In genomic region chr1:155069551-155070391, GRCh38 we compare ENCODE assay signal across 15 cellular contexts. TPM values are rescaled to one million over a fixed set of nuclear protein-coding genes. Genes with fewer than 3 reads are reported as not detected.
DNase-seq lines count a peak whose midpoint lies in the region; ATAC-seq, FAIRE-seq and TF ChIP-seq lines count a peak whose summit lies in the region.
"Had no signal": no experiment of that assay in that cellular context is flagged by ENCODE, and none has a peak within 500 bp of the region (broad histone marks: within the 10 kb centered on the region; RNA-seq: fewer than 3 reads in every experiment).

No MANE protein-coding gene starts in this region.

- H3K4ac ChIP-seq in H1 (replicated peaks; ENCODE audit: insufficient read length, low read depth, low read length): no peak overlapping the region

- H3K9me3 ChIP-seq in H1 (ENCODE audit: insufficient read depth in 2 of 2, low read depth in 1 of 2, low read length in 1 of 2): no peaks in the 10 kb centered on the region
- H3K9me3 ChIP-seq in suprapubic skin: no peaks in the 10 kb centered on the region
- H3K9me3 ChIP-seq in PC-9 (ENCODE audit: insufficient read depth, low read depth): no peaks in the 10 kb centered on the region
- no peaks in the 10 kb centered on the region for H3K9me3 ChIP-seq in T-helper 17 cell (ENCODE audit: control insufficient read depth, low read length, poor library complexity, severe bottlenecking)
- H3K9me3 ChIP-seq: ascending aorta, neutrophil had no signal

- peaks cover 4 to 36% (median 21%) of the 10 kb centered on the region in 4 experiments for H3K4me1 ChIP-seq in H1 (replicated peaks in 1 of 4; ENCODE audit: control insufficient read depth in 3 of 4, insufficient read depth in 4 of 4, low read length in 3 of 4)
- peaks cover 60% of the 10 kb centered on the region for H3K4me1 ChIP-seq in suprapubic skin
- peaks cover 8% of the 10 kb centered on the region for H3K4me1 ChIP-seq in PC-9 (replicated peaks; ENCODE audit: insufficient read depth)

- H2BK12ac ChIP-seq in H1 (ENCODE audit: low read depth, low read length): no peak overlapping the region

- H3K14ac ChIP-seq in H1 (ENCODE audit: insufficient read length): no peak overlapping the region

- H3K9me2 ChIP-seq in PC-9 (ENCODE audit: insufficient read depth): no peaks in the 10 kb centered on the region

- no peak overlapping the region for H2BK120ac ChIP-seq in H1 (replicated peaks; ENCODE audit: low read depth, low read length)

- peaks cover 36% of the 10 kb centered on the region for H3K4me1 Mint-ChIP-seq in T-helper 17 cell

- H3K27ac ChIP-seq in H1 (ENCODE audit: low read depth, low read length) (no peak overlapping the region), suprapubic skin (peak overlapping the region; percentile 42), PC-9 (no peak overlapping the region)
- H3K27ac ChIP-seq: ascending aorta, HL-60, neutrophil had no signal

- H3K4me2 ChIP-seq in H1 (ENCODE audit: insufficient read depth in 1 of 2, low read depth in 2 of 2, low read length in 2 of 2): peak overlapping the region; percentile 97 to 99
- no peak overlapping the region for H3K4me2 ChIP-seq in PC-9

- H2BK5ac ChIP-seq in H1 (ENCODE audit: low read depth, low read length): no peak overlapping the region

- H3K36me3 ChIP-seq in H1 (ENCODE audit: control insufficient read depth in 2 of 4, insufficient read depth in 4 of 4, low read length in 3 of 4) (peaks cover 0 to 12% (median 4%) of the 10 kb centered on the region in 4 experiments; a peak in 5 of 8 replicates), suprapubic skin (peaks cover 14% of the 10 kb centered on the region), PC-9 (ENCODE audit: low read depth) (no peaks in the 10 kb centered on the region)
- H3K36me3 ChIP-seq: ascending aorta had no signal

- peaks cover 0 to 10% of the 10 kb centered on the region in 2 experiments; a peak in 2 of 4 replicates for H3K79me2 ChIP-seq in H1 (ENCODE audit: control insufficient read depth in 1 of 2, insufficient read depth in 2 of 2, low read length in 2 of 2)
- peaks cover 5% of the 10 kb centered on the region for H3K79me2 ChIP-seq in PC-9 (ENCODE audit: low read depth)

- H3K36me3 Mint-ChIP-seq in T-helper 17 cell (ENCODE audit: low read depth): peaks cover 7% of the 10 kb centered on the region

- no TSS peak for BruUV-seq in PC-9 (replicated peaks; lab: Mats Ljungman, UMichigan)

- CTCF ChIA-PET in H1 (lab: Charles Lee; ENCODE audit: partially characterized antibody) (interaction anchor here (0.7 to 33.9 kb wide), 10 partner anchors 10 to 134 kb away, joined by 3 to 907 read pairs (median 4); partner anchors contain the start of genes ADAM15, EFNA3, EFNA4 and PMVK), PC-9 (lab: Charles Lee) (no interaction called here)

- no peak overlapping the region for H3K56ac ChIP-seq in H1 (replicated peaks; ENCODE audit: insufficient read length, low read depth, low read length)

- peaks cover 12 to 23% of the 10 kb centered on the region in 2 experiments for H4K20me1 ChIP-seq in H1 (replicated peaks in 1 of 2; ENCODE audit: control insufficient read depth in 1 of 2, insufficient read depth in 2 of 2, low read length in 2 of 2)
- H4K20me1 ChIP-seq in PC-9 (ENCODE audit: insufficient read depth): peaks cover 1% of the 10 kb centered on the region; the same call in 1 of the 2 replicates

- POLR2A ChIA-PET in H1 (lab: Charles Lee; ENCODE audit: partially characterized antibody): interaction anchor here (0.9 to 3.2 kb wide), 13 partner anchors 9 to 126 kb away, joined by 3 to 21 read pairs (median 3); partner anchors contain the start of genes EFNA3, FLAD1, SHC1 and SLC50A1
- POLR2A ChIA-PET in PC-9 (lab: Charles Lee; ENCODE audit: unreplicated experiment): interaction anchor here (0.6 kb wide), 1 partner anchor 182 kb away, joined by 3 read pairs; no protein-coding TSS in a partner anchor

- H3K79me1 ChIP-seq in H1 (ENCODE audit: low read depth, low read length): no peaks in the 10 kb centered on the region

- intact Hi-C loops in PC-9 (cut with micrococcal nuclease; ENCODE audit: unreplicated experiment): no loop called here

- 28% methylated on average over 15 of the region's 25 CpGs; no CpG with 5 or more reads in 1 of the 2 experiments for WGBS in H1 (ENCODE audit: extremely low coverage in 1 of 2, insufficient coverage in 1 of 2, insufficient read length in 1 of 2, insufficient replicate concordance in 2 of 2, low coverage in 1 of 2, low lambda C conversion rate in 2 of 2, missing lambda C conversion rate in 1 of 2), 2 experiments
- WGBS in suprapubic skin: 41% methylated on average over 19 of the region's 25 CpGs

- peaks cover 25% of the 10 kb centered on the region; the same call in 1 of the 2 replicates for H3F3A ChIP-seq in PC-9 (ENCODE audit: insufficient read depth, low read depth)

- H2BK20ac ChIP-seq in H1 (ENCODE audit: low read length): no peak overlapping the region

- peaks cover 0 to 7% (median 1%) of the 10 kb centered on the region in 4 experiments; a peak in 3 of 7 replicates for H3K27me3 ChIP-seq in H1 (replicated peaks in 1 of 4; ENCODE audit: control insufficient read depth in 3 of 4, extremely low read depth in 1 of 4, insufficient read depth in 3 of 4, low read length in 3 of 4)
- H3K27me3 ChIP-seq in suprapubic skin: no peaks in the 10 kb centered on the region
- H3K27me3 ChIP-seq in PC-9 (ENCODE audit: insufficient read depth, low read depth): no peaks in the 10 kb centered on the region
- H3K27me3 ChIP-seq: ascending aorta had no signal

- H2AFZ ChIP-seq in H1 (ENCODE audit: low read length) (no peak overlapping the region), PC-9 (no peak overlapping the region)

- H3K23me2 ChIP-seq in H1 (ENCODE audit: low read depth, low read length): peaks cover 11% of the 10 kb centered on the region

- H3K9ac ChIP-seq in H1 (replicated peaks in 1 of 4; ENCODE audit: extremely low read depth in 1 of 4, low read depth in 3 of 4, low read length in 3 of 4): no peak overlapping the region

- H4K5ac ChIP-seq in H1 (ENCODE audit: insufficient read length, low read depth, low read length): no peak overlapping the region

- peak overlapping the region; percentile 16; the same call in 1 of the 2 replicates for H4K8ac ChIP-seq in H1 (ENCODE audit: extremely low read depth, insufficient read depth, low read length)

- TF ChIP-seq POLR2A in H1 (IDR thresholded peaks at IDR 0.05; ENCODE audit: control extremely low read depth in 1 of 2, low read depth in 2 of 2, low read length in 2 of 2): no peak
- no peak for TF ChIP-seq POLR2A in suprapubic skin (IDR thresholded peaks at IDR 0.05)

- H3K27me3 Mint-ChIP-seq in T-helper 17 cell: no peaks in the 10 kb centered on the region

- no peak overlapping the region; the same call in 1 of the 2 replicates for H3K18ac ChIP-seq in H1 (ENCODE audit: extremely low read depth, low read length)

- H3K4me3 ChIP-seq in H1 (ENCODE audit: extremely low read depth in 1 of 4, insufficient read depth in 2 of 4, low read depth in 3 of 4, low read length in 4 of 4) (peak overlapping the region; percentile 42 to 64 (median 57)), suprapubic skin (no peak overlapping the region), PC-9 (no peak overlapping the region)

- no peak for TF ChIP-seq RAD21 in H1 (IDR thresholded peaks at IDR 0.05 in 1 of 2, conservative IDR thresholded peaks at IDR 0.05 in 1 of 2; ENCODE audit: low read depth in 2 of 2, low read length in 2 of 2)

- H3K4me3 Mint-ChIP-seq in T-helper 17 cell: no peak overlapping the region

- DNase-seq in NCI-H1417 (lab: John Stamatoyannopoulos, UW) (peak; percentile 67 to 95 (median 91)), NCI-H1417 treated with DMSO at 0.1 percent for 48 hours (lab: John Stamatoyannopoulos, UW) (no peak), NCI-H2227 treated with DMSO at 0.1 percent for 48 hours (lab: John Stamatoyannopoulos, UW) (peak; percentile 43), H1 (ENCODE audit: low read depth in 1 of 2, low spot score in 2 of 2) (no peak), suprapubic skin (ENCODE audit: low spot score in 2 of 2) (no peak), PC-9 (no peak), T-helper 17 cell (no peak)
- DNase-seq: stimulated activated naive CD8-positive, alpha-beta T cell treated with anti-CD3 and anti-CD28 coated beads, Interleukin-15, amount 100 ng/mL, for 72 hours; SW 1271 had no signal

- H3K23ac ChIP-seq in H1 (ENCODE audit: insufficient read length): no peak overlapping the region

- no peak overlapping the region for H4K91ac ChIP-seq in H1 (replicated peaks; ENCODE audit: insufficient read length, low read length)

- no peak for TF ChIP-seq CTCF in H1 (IDR thresholded peaks at IDR 0.05; ENCODE audit: control extremely low read depth in 1 of 3, insufficient read depth in 1 of 3, low read depth in 1 of 3, low read length in 3 of 3)
- no peak for TF ChIP-seq CTCF in suprapubic skin (IDR thresholded peaks at IDR 0.05)
- no peak for TF ChIP-seq CTCF in PC-9 (conservative IDR thresholded peaks at IDR 0.05)

- no peak for ATAC-seq in T-helper 17 cell
- ATAC-seq in GM21717 (IDR thresholded peaks at IDR 0.05; ENCODE audit: unreplicated experiment): no peak

- no peak overlapping the region for H2AK5ac ChIP-seq in H1 (ENCODE audit: low read depth, low read length)

- TF ChIP-seq EP300 in H1 (IDR thresholded peaks at IDR 0.05; ENCODE audit: borderline replicate concordance in 1 of 2, low read depth in 2 of 2, low read length in 2 of 2): no peak
- TF ChIP-seq EP300 in suprapubic skin (IDR thresholded peaks at IDR 0.05): no peak

- H3K27ac Mint-ChIP-seq in T-helper 17 cell: no peak overlapping the region

- H2BK15ac ChIP-seq in H1 (ENCODE audit: low read length): no peak overlapping the region

- no peak for FAIRE-seq in H1 (lab: Jason Lieb, UNC)

RNA-seq across cellular contexts. Expression of gene EFNA4, which starts 6.2 kb away (rescaled TPM):
- total RNA-seq in H1 (2021; fragmentation: NEBNext Ultra II Directional; extraction: Animal tissue kit (Norgen Biotek cat#: 25700)): 18.5 and 21.9 TPM in 2 replicates
- 23.2 and 23.9 TPM in 2 replicates for polyA plus RNA-seq in H1 (2011; rRNA removed)
- 21.9 TPM for polyA plus RNA-seq in H1 (2011; cell fraction: cytosol; rRNA removed)
- polyA plus RNA-seq in H1 (2011; cell fraction: nucleus; rRNA removed): 30.6 TPM
- polyA plus RNA-seq in H1 (2012, experiment 1 of 2): 19.2 to 24.8 TPM (median 23.5 TPM) in 4 replicates
- polyA plus RNA-seq in H1 (2012, experiment 2 of 2): 37.0 TPM
- polyA plus RNA-seq in H1 (2013, experiment 1 of 2): 27.7 TPM
- polyA plus RNA-seq in H1 (2013, experiment 2 of 2): 31.5 TPM
- 13.4 and 16.4 TPM in 2 replicates for polyA minus RNA-seq in H1 (2011; rRNA and poly(A)+ RNA removed)
- polyA minus RNA-seq in H1 (2011; cell fraction: cytosol; rRNA and poly(A)+ RNA removed): 10.6 TPM
- 8.8 TPM for polyA minus RNA-seq in H1 (2011; cell fraction: nucleus; rRNA and poly(A)+ RNA removed)
- 10 to 100 TPM; 22.4 to 44.2 (median 28.7) TPM for total RNA-seq in suprapubic skin
- total RNA-seq in PC-9 (2021): 14.0 and 17.3 TPM in 2 replicates
- total RNA-seq in T-helper 17 cell: 1 to 10 TPM; 2.6 to 4.9 TPM

RNA-seq across cellular contexts. Expression of gene EFNA3, which starts 8.9 kb away (rescaled TPM):
- total RNA-seq in H1 (2021; fragmentation: NEBNext Ultra II Directional; extraction: Animal tissue kit (Norgen Biotek cat#: 25700)): 10.8 and 11.6 TPM in 2 replicates
- 13.8 and 18.7 TPM in 2 replicates for polyA plus RNA-seq in H1 (2011; rRNA removed)
- polyA plus RNA-seq in H1 (2011; cell fraction: cytosol; rRNA removed): 9.6 TPM
- polyA plus RNA-seq in H1 (2011; cell fraction: nucleus; rRNA removed): 14.5 TPM
- polyA plus RNA-seq in H1 (2012, experiment 1 of 2): 7.9 to 16.6 TPM (median 13.5 TPM) in 4 replicates
- 13.4 TPM for polyA plus RNA-seq in H1 (2012, experiment 2 of 2)
- 11.6 TPM for polyA plus RNA-seq in H1 (2013, experiment 1 of 2)
- polyA plus RNA-seq in H1 (2013, experiment 2 of 2): 10.9 TPM
- 5.2 and 7.7 TPM in 2 replicates for polyA minus RNA-seq in H1 (2011; rRNA and poly(A)+ RNA removed)
- polyA minus RNA-seq in H1 (2011; cell fraction: cytosol; rRNA and poly(A)+ RNA removed): 2.1 TPM
- polyA minus RNA-seq in H1 (2011; cell fraction: nucleus; rRNA and poly(A)+ RNA removed): 5.4 TPM
- total RNA-seq in suprapubic skin: 100 to 1,000 TPM in 1 of 4 donors, 10 to 100 TPM in 3; 28.8 to 104 (median 77.6) TPM
- total RNA-seq in PC-9 (2021): 6.7 and 8.8 TPM in 2 replicates
- total RNA-seq in T-helper 17 cell: 1 to 10 TPM in 1 of 2 donors, under 1 TPM in 1; 0.29 to 1.3 TPM

RNA-seq across cellular contexts. Expression of gene ADAM15, which starts 18.7 kb away (rescaled TPM):
- 32.2 and 32.9 TPM in 2 replicates for total RNA-seq in H1 (2021; fragmentation: NEBNext Ultra II Directional; extraction: Animal tissue kit (Norgen Biotek cat#: 25700))
- polyA plus RNA-seq in H1 (2011; rRNA removed): 37.6 and 51.2 TPM in 2 replicates
- 30.7 TPM for polyA plus RNA-seq in H1 (2011; cell fraction: cytosol; rRNA removed)
- 105 TPM for polyA plus RNA-seq in H1 (2011; cell fraction: nucleus; rRNA removed)
- 19.9 to 42.2 TPM (median 37.8 TPM) in 4 replicates for polyA plus RNA-seq in H1 (2012, experiment 1 of 2)
- 40.9 TPM for polyA plus RNA-seq in H1 (2012, experiment 2 of 2)
- 29.2 TPM for polyA plus RNA-seq in H1 (2013, experiment 1 of 2)
- 29.2 TPM for polyA plus RNA-seq in H1 (2013, experiment 2 of 2)
- 40.1 and 41.1 TPM in 2 replicates for polyA minus RNA-seq in H1 (2011; rRNA and poly(A)+ RNA removed)
- 45.4 TPM for polyA minus RNA-seq in H1 (2011; cell fraction: cytosol; rRNA and poly(A)+ RNA removed)
- polyA minus RNA-seq in H1 (2011; cell fraction: nucleus; rRNA and poly(A)+ RNA removed): 30.4 TPM
- 100 to 1,000 TPM; 304 to 327 (median 321) TPM for total RNA-seq in suprapubic skin
- 187 and 195 TPM in 2 replicates for total RNA-seq in PC-9 (2021)
- total RNA-seq in T-helper 17 cell: 10 to 100 TPM; 30.3 to 33.8 TPM

RNA-seq across cellular contexts. Expression of gene DCST1, which starts 36.1 kb away (rescaled TPM):
- total RNA-seq in H1 (2021; fragmentation: NEBNext Ultra II Directional; extraction: Animal tissue kit (Norgen Biotek cat#: 25700)): not detected in 2 replicates
- 0.03 TPM in 1 of 2 replicates, not detected in the other for polyA plus RNA-seq in H1 (2011; rRNA removed)
- not detected for polyA plus RNA-seq in H1 (2011; cell fraction: cytosol; rRNA removed)
- 0.24 TPM for polyA plus RNA-seq in H1 (2011; cell fraction: nucleus; rRNA removed)
- 0.08 TPM in 1 of 4 replicates, not detected in the others for polyA plus RNA-seq in H1 (2012, experiment 1 of 2)
- not detected for polyA plus RNA-seq in H1 (2012, experiment 2 of 2)
- polyA plus RNA-seq in H1 (2013, experiment 1 of 2): 0.06 TPM
- polyA plus RNA-seq in H1 (2013, experiment 2 of 2): not detected
- not detected in 2 replicates for polyA minus RNA-seq in H1 (2011; rRNA and poly(A)+ RNA removed)
- polyA minus RNA-seq in H1 (2011; cell fraction: cytosol; rRNA and poly(A)+ RNA removed): not detected
- not detected for polyA minus RNA-seq in H1 (2011; cell fraction: nucleus; rRNA and poly(A)+ RNA removed)
- total RNA-seq in suprapubic skin (1 to 10 TPM in 3 of 4 donors, under 1 TPM in 1; 0.55 to 8.2 (median 2.8) TPM), PC-9 (2021) (0.22 and 0.43 TPM in 2 replicates), T-helper 17 cell (under 1 TPM; 0.23 to 0.57 TPM)
- total RNA-seq: ascending aorta, endothelial cell of umbilical vein, NCI-H460 had no signal
- polyA plus RNA-seq: endothelial cell of umbilical vein had no signal

RNA-seq across cellular contexts. Expression of gene DCST2, which starts 36.2 kb away (rescaled TPM):
- total RNA-seq in H1 (2021; fragmentation: NEBNext Ultra II Directional; extraction: Animal tissue kit (Norgen Biotek cat#: 25700)): 0.43 TPM in 1 of 2 replicates, not detected in the other
- polyA plus RNA-seq in H1 (2011; rRNA removed): 1.7 and 2.1 TPM in 2 replicates
- polyA plus RNA-seq in H1 (2011; cell fraction: cytosol; rRNA removed): 1.9 TPM
- polyA plus RNA-seq in H1 (2011; cell fraction: nucleus; rRNA removed): 10.2 TPM
- 0.26 to 1.0 TPM (median 0.74 TPM) in 4 replicates for polyA plus RNA-seq in H1 (2012, experiment 1 of 2)
- polyA plus RNA-seq in H1 (2012, experiment 2 of 2): 0.13 TPM
- 0.53 TPM for polyA plus RNA-seq in H1 (2013, experiment 1 of 2)
- 0.26 TPM for polyA plus RNA-seq in H1 (2013, experiment 2 of 2)
- 0.07 and 1.6 TPM in 2 replicates for polyA minus RNA-seq in H1 (2011; rRNA and poly(A)+ RNA removed)
- polyA minus RNA-seq in H1 (2011; cell fraction: cytosol; rRNA and poly(A)+ RNA removed): not detected
- polyA minus RNA-seq in H1 (2011; cell fraction: nucleus; rRNA and poly(A)+ RNA removed): 0.30 TPM
- total RNA-seq in suprapubic skin: 10 to 100 TPM; 13.4 to 36.0 (median 14.5) TPM
- 4.4 and 4.7 TPM in 2 replicates for total RNA-seq in PC-9 (2021)
- 1 to 10 TPM in 1 of 2 donors, under 1 TPM in 1; 0.94 to 1.3 TPM for total RNA-seq in T-helper 17 cell

Comparison
In these comparisons a context has a peak if more than half of its experiments do, and no peak if none do; other contexts are left out.
1. DNase-seq: peak in NCI-H1417 (3 of 3) and NCI-H2227 treated with DMSO at 0.1 percent for 48 hours (single experiment); none in NCI-H1417 treated with DMSO at 0.1 percent for 48 hours (single experiment), H1 (0 of 2), suprapubic skin (0 of 2), PC-9 (0 of 2) and T-helper 17 cell (0 of 3).
2. H3K4me3 ChIP-seq: peak in H1 (4 of 4); none in suprapubic skin (single experiment) and PC-9 (single experiment).